In genomic region chr7:17679427-17679826, GRCh38 we compare ENCODE assay signal across 13 cellular contexts.
DNase-seq lines count a peak whose midpoint lies in the region; ATAC-seq and TF ChIP-seq lines count a peak whose summit lies in the region.
"Had no signal": no experiment of that assay in that cellular context is flagged by ENCODE, and none has a peak within 500 bp of the region (broad histone marks: within the 10 kb centered on the region; RNA-seq: fewer than 3 reads in every experiment).

No MANE protein-coding gene starts in this region.

- H3K27me3 ChIP-seq in brain microvascular endothelial cell (replicated peaks) (no peaks in the 10 kb centered on the region), stomach (no peaks in the 10 kb centered on the region)
- no peaks in the 10 kb centered on the region for H3K27me3 ChIP-seq in naive thymus-derived CD4-positive, alpha-beta T cell (ENCODE audit: control insufficient read depth in 2 of 2, insufficient read depth in 2 of 2, low read length in 2 of 2)

- TF ChIP-seq CTCF in brain microvascular endothelial cell (IDR thresholded peaks at IDR 0.05; ENCODE audit: low read depth, low read length, missing control alignments) (no peak), stomach (IDR thresholded peaks at IDR 0.05) (no peak), natural killer cell (IDR thresholded peaks at IDR 0.05) (no peak)

- CTCF ChIA-PET in naive thymus-derived CD4-positive, alpha-beta T cell (lab: Charles Lee): interaction anchor here (0.6 kb wide), 1 partner anchor 80 kb away, joined by 3 read pairs; no protein-coding TSS in a partner anchor

- no peaks in the 10 kb centered on the region for H3K36me3 Mint-ChIP-seq in naive thymus-derived CD4-positive, alpha-beta T cell
- H3K36me3 Mint-ChIP-seq in natural killer cell: no peaks in the 10 kb centered on the region

- peak overlapping the region in 1 of 9 donors; percentile 42 for H3K27ac Mint-ChIP-seq in naive thymus-derived CD4-positive, alpha-beta T cell
- H3K27ac Mint-ChIP-seq in natural killer cell: no peak overlapping the region

- in situ Hi-C loops in brain microvascular endothelial cell (cut with HindIII; ENCODE audit: low pct_ligation_motif_present, low sequenced_read_pairs): no loop called here

- no peaks in the 10 kb centered on the region for H3K4me1 Mint-ChIP-seq in naive thymus-derived CD4-positive, alpha-beta T cell
- H3K4me1 Mint-ChIP-seq in natural killer cell: peaks cover 4 to 5% of the 10 kb centered on the region in 2 donors

- no peak overlapping the region for H3K4me3 Mint-ChIP-seq in naive thymus-derived CD4-positive, alpha-beta T cell
- no peak overlapping the region for H3K4me3 Mint-ChIP-seq in natural killer cell

- no peaks in the 10 kb centered on the region for H3K9me3 Mint-ChIP-seq in naive thymus-derived CD4-positive, alpha-beta T cell
- H3K9me3 Mint-ChIP-seq in natural killer cell: no peaks in the 10 kb centered on the region

- intact Hi-C loops in stomach (cut with DNase I; ENCODE audit: low total_unique reads): no loop called here
- intact Hi-C loops in naive thymus-derived CD4-positive, alpha-beta T cell (cut with micrococcal nuclease): no loop called here
- intact Hi-C loops in natural killer cell (cut with micrococcal nuclease): no loop called here

- H3K36me3 ChIP-seq in brain microvascular endothelial cell (replicated peaks) (no peaks in the 10 kb centered on the region), stomach (no peaks in the 10 kb centered on the region)
- no peaks in the 10 kb centered on the region for H3K36me3 ChIP-seq in naive thymus-derived CD4-positive, alpha-beta T cell (ENCODE audit: control insufficient read depth in 2 of 3, insufficient read depth in 3 of 3, low read length in 3 of 3)

- TF ChIP-seq POLR2A in stomach (IDR thresholded peaks at IDR 0.05): no peak

- H3K4me3 ChIP-seq in brain microvascular endothelial cell (ENCODE audit: low read depth, low read length): no peak overlapping the region
- H3K4me3 ChIP-seq in stomach: no peak overlapping the region
- H3K4me3 ChIP-seq in naive thymus-derived CD4-positive, alpha-beta T cell (ENCODE audit: low read length): no peak overlapping the region

- peaks cover 0 to 20% (median 8%) of the 10 kb centered on the region in 4 donors for H3K4me1 ChIP-seq in stomach
- H3K4me1 ChIP-seq in naive thymus-derived CD4-positive, alpha-beta T cell (ENCODE audit: control insufficient read depth in 2 of 2, insufficient read depth in 2 of 2, low read length in 2 of 2): no peaks in the 10 kb centered on the region
- H3K4me1 ChIP-seq: parathyroid adenoma had no signal

- peaks cover 0 to 2% (median 0%) of the 10 kb centered on the region in 5 donors for H3K27me3 Mint-ChIP-seq in naive thymus-derived CD4-positive, alpha-beta T cell
- peaks cover 0 to 7% of the 10 kb centered on the region in 2 donors for H3K27me3 Mint-ChIP-seq in natural killer cell (ENCODE audit: low read depth in 2 of 2)

- peak; percentile 50 for DNase-seq in LoVo (ENCODE audit: low spot score)
- DNase-seq in brain microvascular endothelial cell: peak; percentile 50
- peak; percentile 33 for DNase-seq in hepatic stellate cell (ENCODE audit: low spot score)
- no peak for DNase-seq in stomach
- no peak for DNase-seq in naive thymus-derived CD4-positive, alpha-beta T cell
- no peak for DNase-seq in NCI-H1694 treated with DMSO at 0.1 percent for 48 hours (lab: John Stamatoyannopoulos, UW)
- DNase-seq in natural killer cell: no peak
- DNase-seq: activated naive CD4-positive, alpha-beta T cell; NCI-H2081 treated with DMSO at 0.1 percent for 48 hours; RPMI8226 had no signal

- POLR2A ChIA-PET in naive thymus-derived CD4-positive, alpha-beta T cell (lab: Charles Lee): no interaction called here

- H3K27ac ChIP-seq in brain microvascular endothelial cell (peak overlapping the region; percentile 81), stomach (peak overlapping the region in 3 of 5 donors; percentile 18 to 57 (median 30))
- H3K27ac ChIP-seq in naive thymus-derived CD4-positive, alpha-beta T cell (ENCODE audit: low read depth, low read length): no peak overlapping the region
- H3K27ac ChIP-seq: parathyroid adenoma had no signal

- H3K9me3 ChIP-seq in stomach: no peaks in the 10 kb centered on the region
- no peaks in the 10 kb centered on the region for H3K9me3 ChIP-seq in naive thymus-derived CD4-positive, alpha-beta T cell (ENCODE audit: control insufficient read depth in 2 of 3, low read length in 3 of 3)

- WGBS in stomach, 5 donors: 61 to 71% (median 69%) methylated on average over 5 of the region's 5 CpGs

- ATAC-seq in GM21723 (IDR thresholded peaks at IDR 0.05; ENCODE audit: unreplicated experiment): no peak
- ATAC-seq in naive thymus-derived CD4-positive, alpha-beta T cell: no peak
- no peak for ATAC-seq in natural killer cell
- ATAC-seq: activated CD4-positive, CD25-positive, alpha-beta regulatory T cell treated with anti-CD3 and anti-CD28 coated beads, Interleukin-2, amount 50 U/mL, for 24 hours had no signal

- TF ChIP-seq EP300 in stomach (IDR thresholded peaks at IDR 0.05): no peak

Comparison
In these comparisons a context has a peak if more than half of its experiments do, and no peak if none do; other contexts are left out.
1. DNase-seq: peak in LoVo (single experiment), brain microvascular endothelial cell (single experiment) and hepatic stellate cell (single experiment); none in stomach (single experiment), naive thymus-derived CD4-positive, alpha-beta T cell (0 of 9), NCI-H1694 treated with DMSO at 0.1 percent for 48 hours (single experiment) and natural killer cell (single experiment).